In genomic region chr3:186108106-186108940, GRCh38 we compare ENCODE assay signal across 8 cellular contexts.
DNase-seq lines count a peak whose midpoint lies in the region; ATAC-seq and TF ChIP-seq lines count a peak whose summit lies in the region.

No MANE protein-coding gene starts in this region.

- no peaks in the 10 kb centered on the region for H3K9me3 ChIP-seq in SK-N-MC (ENCODE audit: low read depth, low read length)

- ATAC-seq in HG03159 (IDR thresholded peaks at IDR 0.05; ENCODE audit: unreplicated experiment) (peak; percentile 0), GM18909 (IDR thresholded peaks at IDR 0.05; ENCODE audit: poor library complexity, unreplicated experiment) (no peak)
- ATAC-seq in stimulated activated effector memory CD8-positive, alpha-beta T cell treated with anti-CD3 and anti-CD28 coated beads, Interleukin-12 subunit alpha, Interleukin-12 subunit beta, amount 100 ng/mL, for 72 hours = peak; percentile 11

- DNase-seq in CMK (ENCODE audit: low read depth) (peak; percentile 36), SK-N-MC (ENCODE audit: low read depth, low spot score) (peak; percentile 53), choroid plexus epithelial cell (ENCODE audit: low read depth) (peak; percentile 73), left kidney (ENCODE audit: low read depth, low spot score) (peak; percentile 95), NK-92 (lab: John Stamatoyannopoulos, UW; ENCODE audit: unreplicated experiment) (no peak)
- peak in 1 of 2 donors; percentile 60 for DNase-seq in stimulated activated effector memory CD8-positive, alpha-beta T cell treated with anti-CD3 and anti-CD28 coated beads, Interleukin-12 subunit alpha, Interleukin-12 subunit beta, amount 100 ng/mL, for 72 hours (ENCODE audit: low spot score in 2 of 2)

- peaks cover 49% of the 10 kb centered on the region for H3K4me1 Mint-ChIP-seq in stimulated activated effector memory CD8-positive, alpha-beta T cell treated with anti-CD3 and anti-CD28 coated beads, Interleukin-12 subunit alpha, Interleukin-12 subunit beta, amount 100 ng/mL, for 72 hours

- peak overlapping the region; percentile 21 for H3K9ac ChIP-seq in SK-N-MC (ENCODE audit: insufficient read length)

- peak overlapping the region; percentile 82 for H3K4me3 Mint-ChIP-seq in stimulated activated effector memory CD8-positive, alpha-beta T cell treated with anti-CD3 and anti-CD28 coated beads, Interleukin-12 subunit alpha, Interleukin-12 subunit beta, amount 100 ng/mL, for 72 hours

- H3K27ac ChIP-seq in SK-N-MC = no peak overlapping the region

- H3K4me3 ChIP-seq in SK-N-MC (peak overlapping the region; percentile 87), choroid plexus epithelial cell (ENCODE audit: low read depth, low read length) (peak overlapping the region; percentile 86)

- no peaks in the 10 kb centered on the region for H3K9me3 Mint-ChIP-seq in stimulated activated effector memory CD8-positive, alpha-beta T cell treated with anti-CD3 and anti-CD28 coated beads, Interleukin-12 subunit alpha, Interleukin-12 subunit beta, amount 100 ng/mL, for 72 hours

- H3K36me3 ChIP-seq in SK-N-MC (ENCODE audit: insufficient read depth, low read length) = no peaks in the 10 kb centered on the region

- no peak overlapping the region for H3K27ac Mint-ChIP-seq in stimulated activated effector memory CD8-positive, alpha-beta T cell treated with anti-CD3 and anti-CD28 coated beads, Interleukin-12 subunit alpha, Interleukin-12 subunit beta, amount 100 ng/mL, for 72 hours

- peaks cover 28% of the 10 kb centered on the region for H3K36me3 Mint-ChIP-seq in stimulated activated effector memory CD8-positive, alpha-beta T cell treated with anti-CD3 and anti-CD28 coated beads, Interleukin-12 subunit alpha, Interleukin-12 subunit beta, amount 100 ng/mL, for 72 hours

- no peak for TF ChIP-seq CTCF in choroid plexus epithelial cell (conservative IDR thresholded peaks at IDR 0.05; ENCODE audit: low read depth, low read length)
